8 cellular contexts compared by ENCODE assay signal in the genomic region with DNA sequence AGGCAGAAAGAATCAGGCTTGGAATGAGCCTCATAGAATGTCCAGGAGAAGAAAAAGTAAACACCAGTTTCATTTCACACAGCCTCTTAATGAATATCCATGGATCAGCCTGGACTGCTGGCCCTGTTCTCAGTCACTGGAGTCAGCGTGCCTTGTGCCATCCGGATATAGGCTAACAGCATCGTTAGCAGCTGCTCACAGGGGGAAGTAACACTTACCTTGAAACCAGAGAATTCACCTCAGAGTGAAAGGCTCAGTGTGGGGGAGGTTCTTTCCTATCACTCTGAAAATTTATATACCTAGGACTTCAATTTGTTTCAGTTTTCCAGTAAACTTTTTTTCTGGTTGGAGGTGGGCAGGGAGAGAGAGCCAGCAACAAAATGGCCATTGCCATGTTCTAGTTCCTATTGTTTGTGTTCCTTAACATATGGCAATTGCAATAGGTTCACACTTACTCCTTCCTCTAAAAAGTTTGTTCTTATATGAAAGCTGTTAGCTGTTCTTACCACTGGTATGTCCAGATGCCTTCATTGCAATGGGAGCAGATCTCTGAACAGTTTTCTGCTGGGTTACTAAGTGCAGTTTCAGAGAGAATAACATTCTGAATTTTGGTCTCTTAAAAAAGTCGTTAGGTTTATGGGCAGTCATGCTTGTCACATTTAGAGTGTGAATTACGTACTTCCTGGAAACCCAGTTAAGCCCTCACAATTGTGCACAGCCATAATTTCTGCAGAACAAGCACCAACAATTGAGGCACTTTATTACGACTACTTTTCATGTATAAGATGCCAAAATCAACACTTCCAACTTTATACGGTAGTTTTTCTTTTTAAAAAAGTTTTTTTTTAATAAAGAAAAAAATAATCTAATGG.
DNase-seq lines count a peak whose midpoint lies in the region; ATAC-seq and TF ChIP-seq lines count a peak whose summit lies in the region.

No MANE protein-coding gene starts in this region.

- DNase-seq in H7 (peak; percentile 27), NCI-H2029 treated with DMSO at 0.1 percent for 48 hours (lab: John Stamatoyannopoulos, UW) (peak; percentile 21), left lung (no peak), MV-4-11 (lab: John Stamatoyannopoulos, UW) (no peak), KBM-7 (no peak), HAP-1 (ENCODE audit: low spot score in 2 of 2) (no peak)
- DNase-seq in stimulated activated CD4-positive, alpha-beta T cell treated with anti-CD3 and anti-CD28 coated beads, Interleukin-4, amount 100 ng/mL, for 24 hours, result no peak

- ATAC-seq in GM18520 (IDR thresholded peaks at IDR 0.05; ENCODE audit: unreplicated experiment), result peak; percentile 90
- ATAC-seq in left lung, result peak; percentile 29

- H3K27ac ChIP-seq in left lung, result no peak overlapping the region

- H3K9me3 ChIP-seq in left lung (no peaks in the 10 kb centered on the region), HAP-1 (no peaks in the 10 kb centered on the region)

- H3K36me3 ChIP-seq in H7 (replicated peaks; ENCODE audit: control insufficient read depth, insufficient read depth, low read length), result no peaks in the 10 kb centered on the region
- no peaks in the 10 kb centered on the region for H3K36me3 ChIP-seq in left lung
- no peaks in the 10 kb centered on the region for H3K36me3 ChIP-seq in HAP-1 (replicated peaks)

- no peak for TF ChIP-seq CTCF in left lung (IDR thresholded peaks at IDR 0.05)

- intact Hi-C loops in left lung (cut with DNase I), result no loop called here

- H3K4me3 ChIP-seq in H7 (ENCODE audit: insufficient read depth, low read depth, low read length) (no peak overlapping the region), left lung (no peak overlapping the region), HAP-1 (no peak overlapping the region)

- H3K4me1 ChIP-seq in left lung, result no peaks in the 10 kb centered on the region
- peaks cover 8% of the 10 kb centered on the region for H3K4me1 ChIP-seq in HAP-1

- in situ Hi-C loops in KBM-7 (cut with MboI; ENCODE audit: low pct_unique_long_range_greater_than_20kb, low sequenced_read_pairs), result no loop called here
- in situ Hi-C loops in HAP-1 (cut with MboI; ENCODE audit: low sequenced_read_pairs), result no loop called here

- no peaks in the 10 kb centered on the region for H3K27me3 ChIP-seq in H7 (ENCODE audit: control insufficient read depth, insufficient read depth, low read length)
- H3K27me3 ChIP-seq in left lung, result no peaks in the 10 kb centered on the region
- H3K27me3 ChIP-seq in HAP-1 (ENCODE audit: low read depth), result no peaks in the 10 kb centered on the region

Comparison
In these comparisons a context has a peak if more than half of its experiments do, and no peak if none do; other contexts are left out.
1. DNase-seq: peak in H7 (single experiment) and NCI-H2029 treated with DMSO at 0.1 percent for 48 hours (single experiment); none in left lung (0 of 2), MV-4-11 (single experiment), stimulated activated CD4-positive, alpha-beta T cell treated with anti-CD3 and anti-CD28 coated beads, Interleukin-4, amount 100 ng/mL, for 24 hours (single experiment), KBM-7 (single experiment) and HAP-1 (0 of 2).